ENCODE assay signal across 7 cellular contexts in the genomic region with DNA sequence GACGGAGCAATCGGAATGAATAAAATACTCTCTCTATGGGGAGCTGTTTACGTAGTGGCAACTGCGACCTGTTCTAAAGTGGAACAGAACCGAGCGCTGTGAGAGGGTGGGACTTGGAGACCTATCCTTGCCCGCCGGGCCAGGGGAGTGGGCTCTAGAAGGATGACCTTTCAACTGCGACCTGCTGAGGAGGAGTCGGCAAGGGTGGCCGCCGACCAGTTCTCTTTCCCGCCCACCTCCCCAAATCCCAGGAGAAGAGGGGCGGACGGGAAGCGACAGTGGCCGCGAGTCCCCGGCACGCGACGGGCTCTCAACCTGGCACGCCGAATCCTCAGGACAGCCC. TPM values are rescaled to one million over a fixed set of nuclear protein-coding genes. Genes with fewer than 3 reads are reported as not detected.
A peak's percentile ranks its signal among the peaks of the same experiment; 100 is the strongest.
DNase-seq lines count a peak whose midpoint lies in the region; ATAC-seq and TF ChIP-seq lines count a peak whose summit lies in the region.

No MANE protein-coding gene starts in this region.

- H3K27ac ChIP-seq in neuronal stem cell (replicated peaks; ENCODE audit: low read length), result peak overlapping the region; percentile 66
- peak overlapping the region; percentile 92 for H3K27ac ChIP-seq in urinary bladder (ENCODE audit: low read depth)

- peak overlapping the region; percentile 62 for H3K4me2 ChIP-seq in neuronal stem cell (ENCODE audit: insufficient read depth, low read length, poor library complexity, severe bottlenecking)

- H2AFZ ChIP-seq in neuronal stem cell (ENCODE audit: low read length), result peak overlapping the region; percentile 99

- H3K14ac ChIP-seq in neuronal stem cell (ENCODE audit: low read length), result peak overlapping the region; percentile 89

- peak overlapping the region; percentile 93 for H2BK5ac ChIP-seq in neuronal stem cell (ENCODE audit: low read length)

- peak overlapping the region; percentile 22 for H2BK15ac ChIP-seq in neuronal stem cell (ENCODE audit: low read length)

- H3K4me3 ChIP-seq in neuronal stem cell (ENCODE audit: low read length in 2 of 2), result peak overlapping the region; percentile 80 to 86
- H3K4me3 ChIP-seq in urinary bladder (ENCODE audit: low read depth, low read length), result peak overlapping the region; percentile 91

- H3K27me3 ChIP-seq in neuronal stem cell (ENCODE audit: control insufficient read depth in 3 of 3, insufficient read depth in 3 of 3, low read depth in 1 of 3, low read length in 3 of 3), result no peaks in the 10 kb centered on the region

- H3K18ac ChIP-seq in neuronal stem cell (ENCODE audit: low read length), result peak overlapping the region; percentile 98

- peaks cover 39% of the 10 kb centered on the region for H3K36me3 Mint-ChIP-seq in activated T-helper 17 cell treated with anti-CD3 and anti-CD28 coated beads, Interleukin-2, amount 50 U/mL, for 72 hours (ENCODE audit: low read depth)

- H4K91ac ChIP-seq in neuronal stem cell (ENCODE audit: low read depth, low read length, poor library complexity), result no peak overlapping the region

- no peak overlapping the region for H2BK120ac ChIP-seq in neuronal stem cell (ENCODE audit: low read depth, low read length)

- no peaks in the 10 kb centered on the region for H3K9me3 ChIP-seq in neuronal stem cell (replicated peaks in 1 of 2; ENCODE audit: control insufficient read depth in 2 of 2, insufficient read depth in 1 of 2, low read depth in 1 of 2, low read length in 2 of 2)

- peaks cover 3 to 5% of the 10 kb centered on the region in 2 donors for H3K4me1 ChIP-seq in neuronal stem cell (ENCODE audit: control insufficient read depth in 2 of 2, insufficient read depth in 1 of 2, low read depth in 1 of 2, low read length in 2 of 2)
- no peaks in the 10 kb centered on the region for H3K4me1 ChIP-seq in urinary bladder (ENCODE audit: insufficient read depth)

- H3K4me3 Mint-ChIP-seq in activated T-helper 17 cell treated with anti-CD3 and anti-CD28 coated beads, Interleukin-2, amount 50 U/mL, for 72 hours, result peak overlapping the region; percentile 90

- peaks cover 8% of the 10 kb centered on the region for H3K4me1 Mint-ChIP-seq in activated T-helper 17 cell treated with anti-CD3 and anti-CD28 coated beads, Interleukin-2, amount 50 U/mL, for 72 hours

- no CpG with 5 or more reads among the region's 24 CpGs for WGBS in neuronal stem cell (ENCODE audit: extremely low coverage in 2 of 2, insufficient read length in 2 of 2, insufficient replicate concordance in 1 of 2), 2 donors
- under 1% methylated on average over 24 of the region's 24 CpGs for WGBS in urinary bladder

- no peak overlapping the region for H3K4ac ChIP-seq in neuronal stem cell (ENCODE audit: low read length)

- H4K8ac ChIP-seq in neuronal stem cell (ENCODE audit: low read depth, low read length), result peak overlapping the region; percentile 17

- H3K36me3 ChIP-seq in neuronal stem cell (replicated peaks in 1 of 2; ENCODE audit: control insufficient read depth in 2 of 2, insufficient read depth in 2 of 2, low read length in 2 of 2), result peaks cover 0 to 20% of the 10 kb centered on the region in 2 donors
- H3K36me3 ChIP-seq in urinary bladder (ENCODE audit: insufficient read depth), result peaks cover 5% of the 10 kb centered on the region

- H3K9ac ChIP-seq in neuronal stem cell (ENCODE audit: low read depth, low read length, poor library complexity), result peak overlapping the region; percentile 97

- no peaks in the 10 kb centered on the region for H3K79me1 ChIP-seq in neuronal stem cell (ENCODE audit: low read depth, low read length)

- DNase-seq in GM13977 (ENCODE audit: low spot score) (peak; percentile 57), NCI-H526 (lab: John Stamatoyannopoulos, UW) (peak; percentile 31 to 64), fibroblast of peridontal ligament (ENCODE audit: extremely low read depth) (peak; percentile 38), neuronal stem cell (ENCODE audit: low spot score) (no peak)

- peak overlapping the region; percentile 96 for H3K27ac Mint-ChIP-seq in activated T-helper 17 cell treated with anti-CD3 and anti-CD28 coated beads, Interleukin-2, amount 50 U/mL, for 72 hours

- H3K27me3 Mint-ChIP-seq in activated T-helper 17 cell treated with anti-CD3 and anti-CD28 coated beads, Interleukin-2, amount 50 U/mL, for 72 hours, result no peaks in the 10 kb centered on the region

- no peak overlapping the region for H2AK5ac ChIP-seq in neuronal stem cell (ENCODE audit: low read depth, low read length)

- in situ Hi-C loops in GM13977 (cut with MboI; ENCODE audit: low pct_unique_long_range_greater_than_20kb, low sequenced_read_pairs, unreplicated experiment), result no loop called here

- peak overlapping the region; percentile 91 for H3K23ac ChIP-seq in neuronal stem cell (ENCODE audit: low read depth, low read length, poor library complexity)

- no peak overlapping the region for H2BK12ac ChIP-seq in neuronal stem cell (ENCODE audit: low read length)

- ATAC-seq in HG02678 (IDR thresholded peaks at IDR 0.05; ENCODE audit: unreplicated experiment), result peak; percentile 26
- ATAC-seq in activated T-helper 17 cell treated with anti-CD3 and anti-CD28 coated beads, Interleukin-2, amount 50 U/mL, for 72 hours (replicated peaks), result peak; percentile 54

- TF ChIP-seq CTCF in GM13977 (IDR thresholded peaks at IDR 0.05; ENCODE audit: extremely low read depth, insufficient read depth, missing control alignments), result no peak

- H3K9me3 Mint-ChIP-seq in activated T-helper 17 cell treated with anti-CD3 and anti-CD28 coated beads, Interleukin-2, amount 50 U/mL, for 72 hours, result no peaks in the 10 kb centered on the region

RNA-seq across cellular contexts. Expression of a gene that starts 0.6 kb away (rescaled TPM):
- total RNA-seq in activated T-helper 17 cell treated with anti-CD3 and anti-CD28 coated beads, Interleukin-2, amount 50 U/mL, for 72 hours, result 10 to 100 TPM; 10.6 to 15.6 TPM
- polyA plus RNA-seq in neuronal stem cell (2013, experiment 1 of 2), result 3.5 TPM
- polyA plus RNA-seq in neuronal stem cell (2013, experiment 2 of 2), result 3.9 TPM
- total RNA-seq in urinary bladder, result 19.2 TPM
- 5.3 TPM for polyA plus RNA-seq in urinary bladder
